In genomic region chr2:26685312-26685711, GRCh38 we compare ENCODE assay signal across 20 cellular contexts. TPM values are rescaled to one million over a fixed set of nuclear protein-coding genes. Genes with fewer than 3 reads are reported as not detected.
A peak's percentile ranks its signal among the peaks of the same experiment; 100 is the strongest.
DNase-seq lines count a peak whose midpoint lies in the region; ATAC-seq and TF ChIP-seq lines count a peak whose summit lies in the region.
"Had no signal": no experiment of that assay in that cellular context is flagged by ENCODE, and none has a peak within 500 bp of the region (broad histone marks: within the 10 kb centered on the region; RNA-seq: fewer than 3 reads in every experiment).

No MANE protein-coding gene starts in this region.

- intact Hi-C loops in posterior vena cava (cut with DNase I): loop anchor here in 1 of 2 donors (5.0 kb wide), 1 partner anchor 38 kb away; no protein-coding TSS in a partner anchor

- peak; percentile 13 for DNase-seq in NCI-H2227 (lab: John Stamatoyannopoulos, UW; ENCODE audit: unreplicated experiment)
- no peak for DNase-seq in NCI-H2227 treated with DMSO at 0.1 percent for 48 hours (lab: John Stamatoyannopoulos, UW)
- peak; percentile 55 for DNase-seq in ELF-1 (ENCODE audit: low read depth, low spot score)
- DNase-seq in posterior vena cava (ENCODE audit: low spot score): peak; percentile 55
- DNase-seq in NCI-H2107 treated with DMSO at 0.1 percent for 48 hours (lab: John Stamatoyannopoulos, UW; ENCODE audit: unreplicated experiment): no peak
- no peak for DNase-seq in KG1 (lab: John Stamatoyannopoulos, UW)
- DNase-seq: AML-193, EL, H7, Kasumi-1, NCI-H1436, NCI-H2029, NCI-H526, T-helper 2 cell had no signal

- no peak; the same call in 2 of the 3 replicates for ATAC-seq in SK-N-SH treated with all-trans-retinoic acid at 6 μM for 48 hours
- ATAC-seq: Right ventricle myocardium inferior had no signal

TF ChIP-seq in SK-N-SH treated with all-trans-retinoic acid at 6 μM for 48 hours, 23 proteins besides CTCF, POLR2A, EP300 and RAD21:
- peak; percentile 40; the same call in 1 of the 2 replicates for TF ChIP-seq TCF4 (CRISPR knock-in tag; IDR thresholded peaks at IDR 0.05; ENCODE audit: borderline replicate concordance)
- TF ChIP-seq TSHZ2 (CRISPR knock-in tag; IDR thresholded peaks at IDR 0.05): peak; percentile 63; the same call in 1 of the 2 replicates
- TF ChIP-seq, protein P1, sequence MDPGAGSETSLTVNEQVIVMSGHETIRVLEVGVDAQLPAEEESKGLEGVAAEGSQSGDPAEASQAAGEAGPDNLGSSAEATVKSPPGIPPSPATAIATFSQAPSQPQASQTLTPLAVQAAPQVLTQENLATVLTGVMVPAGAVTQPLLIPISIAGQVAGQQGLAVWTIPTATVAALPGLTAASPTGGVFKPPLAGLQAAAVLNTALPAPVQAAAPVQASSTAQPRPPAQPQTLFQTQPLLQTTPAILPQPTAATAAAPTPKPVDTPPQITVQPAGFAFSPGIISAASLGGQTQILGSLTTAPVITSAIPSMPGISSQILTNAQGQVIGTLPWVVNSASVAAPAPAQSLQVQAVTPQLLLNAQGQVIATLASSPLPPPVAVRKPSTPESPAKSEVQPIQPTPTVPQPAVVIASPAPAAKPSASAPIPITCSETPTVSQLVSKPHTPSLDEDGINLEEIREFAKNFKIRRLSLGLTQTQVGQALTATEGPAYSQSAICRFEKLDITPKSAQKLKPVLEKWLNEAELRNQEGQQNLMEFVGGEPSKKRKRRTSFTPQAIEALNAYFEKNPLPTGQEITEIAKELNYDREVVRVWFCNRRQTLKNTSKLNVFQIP (CRISPR knock-in tag; IDR thresholded peaks at IDR 0.05; ENCODE audit: borderline replicate concordance, low read depth): no peak

RNA-seq across cellular contexts. Expression of gene KCNK3, which starts 7.2 kb away (rescaled TPM):
- 10 to 100 TPM; 13.1 to 24.4 TPM for total RNA-seq in posterior vena cava
- total RNA-seq: MCF 10A, OCI-LY7, SK-MEL-5 had no signal

RNA-seq across cellular contexts. Expression of gene CIB4, which starts 44.1 kb away (rescaled TPM):
- not detected for total RNA-seq in posterior vena cava
- total RNA-seq: A172, H7, MCF 10A, OCI-LY7, Right ventricle myocardium inferior, SK-MEL-5 had no signal

Comparison
In these comparisons a context has a peak if more than half of its experiments do, and no peak if none do; other contexts are left out.
1. DNase-seq: peak in NCI-H2227 (single experiment), ELF-1 (single experiment) and posterior vena cava (single experiment); none in NCI-H2227 treated with DMSO at 0.1 percent for 48 hours (single experiment), NCI-H2107 treated with DMSO at 0.1 percent for 48 hours (single experiment) and KG1 (single experiment).